28 cellular contexts compared by ENCODE assay signal in the genomic region with DNA sequence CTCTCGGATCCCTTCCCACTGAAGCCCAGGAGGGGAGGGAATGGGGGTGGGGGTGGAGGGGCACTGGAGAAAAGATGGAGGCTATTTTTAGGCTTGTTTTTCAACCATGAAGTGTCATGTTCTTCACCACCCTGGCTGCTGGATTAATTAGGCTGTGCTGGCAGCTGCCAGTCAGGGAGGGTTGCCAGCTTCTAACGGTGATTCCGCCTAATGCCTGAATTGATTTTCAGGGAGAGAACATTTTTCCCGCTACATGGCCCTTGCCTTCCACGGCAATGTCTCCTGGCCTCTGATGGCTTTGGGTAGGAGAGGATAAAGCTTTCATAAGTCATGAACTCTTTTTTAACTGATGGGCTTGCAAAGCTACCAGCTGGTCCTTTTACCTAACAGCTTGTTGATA.
DNase-seq lines count a peak whose midpoint lies in the region; ATAC-seq, FAIRE-seq and TF ChIP-seq lines count a peak whose summit lies in the region.
"Had no signal": no experiment of that assay in that cellular context is flagged by ENCODE, and none has a peak within 500 bp of the region (broad histone marks: within the 10 kb centered on the region; RNA-seq: fewer than 3 reads in every experiment).

No MANE protein-coding gene starts in this region.

- H3K27me3 ChIP-seq in dorsolateral prefrontal cortex (no peaks in the 10 kb centered on the region), small intestine (ENCODE audit: control insufficient read depth in 2 of 2, insufficient read depth in 2 of 2, low read length in 2 of 2) (no peaks in the 10 kb centered on the region)
- H3K27me3 ChIP-seq: foreskin keratinocyte, hepatocyte, neural progenitor cell, thyroid gland had no signal

- FAIRE-seq in small intestine (lab: Jason Lieb, UNC): no peak

- peaks cover 0 to 16% of the 10 kb centered on the region in 2 donors for H3K4me1 ChIP-seq in small intestine (ENCODE audit: control insufficient read depth in 2 of 2, insufficient read depth in 1 of 2, low read depth in 1 of 2, low read length in 1 of 2)
- H3K4me1 ChIP-seq: neural progenitor cell had no signal

- ATAC-seq in sciatic nerve (no peak), omental fat pad (ENCODE audit: low FRiP score) (no peak)
- ATAC-seq: foreskin keratinocyte, lower lobe of right lung had no signal

- intact Hi-C loops in dorsolateral prefrontal cortex (cut with DNase I) (no loop called here), sciatic nerve (cut with DNase I) (no loop called here)

- 46 to 80% (median 47%) methylated on average over 5 of the region's 5 CpGs for WGBS in small intestine, 3 donors

- H3K4me3 ChIP-seq in dorsolateral prefrontal cortex: no peak overlapping the region
- H3K4me3 ChIP-seq in small intestine (ENCODE audit: low read depth in 1 of 2, low read length in 2 of 2): no peak overlapping the region
- H3K4me3 ChIP-seq: hepatocyte, lower lobe of right lung, neural progenitor cell, PC-9, smooth muscle cell, thyroid gland had no signal

- peak overlapping the region in 33 of 59 donors; percentile 1 to 83 (median 44) for H3K27ac ChIP-seq in dorsolateral prefrontal cortex
- H3K27ac ChIP-seq in small intestine (ENCODE audit: low read depth in 1 of 2, low read length in 1 of 2): no peak overlapping the region
- H3K27ac ChIP-seq: foreskin keratinocyte, hepatocyte, KMS-11, lower lobe of right lung, neural progenitor cell, PC-9, thyroid gland had no signal

- DNase-seq in NCI-H2107 treated with DMSO at 0.1 percent for 48 hours (lab: John Stamatoyannopoulos, UW; ENCODE audit: unreplicated experiment): peak; percentile 23
- no peak for DNase-seq in NCI-H2107 (lab: John Stamatoyannopoulos, UW)
- peak; percentile 69 for DNase-seq in NCI-H2171 (lab: John Stamatoyannopoulos, UW)
- DNase-seq in dorsolateral prefrontal cortex: peak in 1 of 10 donors; percentile 63
- peak; percentile 2 for DNase-seq in sciatic nerve (ENCODE audit: low spot score)
- DNase-seq in activated CD4-positive, CD25-positive, alpha-beta regulatory T cell (lab: John Stamatoyannopoulos, UW): no peak
- DNase-seq in small intestine: no peak
- DNase-seq in omental fat pad (ENCODE audit: low spot score): no peak
- DNase-seq: 8988T; activated CD4-positive, alpha-beta T cell treated with anti-CD3 and anti-CD28 coated beads, Interleukin-2, amount 10 ng/mL, durations not matched to agents 24 days and 14 days; aorta; CD8-positive, alpha-beta memory T cell; DMS53; effector CD4-positive, alpha-beta T cell; foreskin keratinocyte; GF-D8; HCEC 1CT; immature natural killer cell; lower lobe of right lung; MV-4-11; NCI-H774; PC-9; stimulated activated naive CD4-positive, alpha-beta T cell treated with Interleukin-2 at 50 U/mL for 16 hours; thyroid gland had no signal

- no peak for TF ChIP-seq CTCF in dorsolateral prefrontal cortex (IDR thresholded peaks at IDR 0.05 in 54 of 56, conservative IDR thresholded peaks at IDR 0.05 in 2 of 56; ENCODE audit: low read depth in 1 of 56, partially characterized antibody in 56 of 56)
- TF ChIP-seq CTCF in omental fat pad (IDR thresholded peaks at IDR 0.05): no peak

- H3K36me3 ChIP-seq in small intestine (ENCODE audit: control insufficient read depth in 2 of 2, insufficient read depth in 2 of 2, low read length in 2 of 2): no peaks in the 10 kb centered on the region
- H3K36me3 ChIP-seq: lower lobe of right lung, neural progenitor cell, thyroid gland had no signal

- H3K9me3 ChIP-seq in small intestine (ENCODE audit: control insufficient read depth, low read depth): no peaks in the 10 kb centered on the region
- H3K9me3 ChIP-seq: lower lobe of right lung, thyroid gland had no signal

Comparison
In these comparisons a context has a peak if more than half of its experiments do, and no peak if none do; other contexts are left out.
1. DNase-seq: peak in NCI-H2107 treated with DMSO at 0.1 percent for 48 hours (single experiment), NCI-H2171 (single experiment) and sciatic nerve (single experiment); none in NCI-H2107 (single experiment), activated CD4-positive, CD25-positive, alpha-beta regulatory T cell (0 of 4), small intestine (single experiment) and omental fat pad (single experiment).
2. H3K27ac ChIP-seq: peak in dorsolateral prefrontal cortex (33 of 59); none in small intestine (0 of 2).